Comparison of ENCODE assay signal across 11 cellular contexts in the genomic region with DNA sequence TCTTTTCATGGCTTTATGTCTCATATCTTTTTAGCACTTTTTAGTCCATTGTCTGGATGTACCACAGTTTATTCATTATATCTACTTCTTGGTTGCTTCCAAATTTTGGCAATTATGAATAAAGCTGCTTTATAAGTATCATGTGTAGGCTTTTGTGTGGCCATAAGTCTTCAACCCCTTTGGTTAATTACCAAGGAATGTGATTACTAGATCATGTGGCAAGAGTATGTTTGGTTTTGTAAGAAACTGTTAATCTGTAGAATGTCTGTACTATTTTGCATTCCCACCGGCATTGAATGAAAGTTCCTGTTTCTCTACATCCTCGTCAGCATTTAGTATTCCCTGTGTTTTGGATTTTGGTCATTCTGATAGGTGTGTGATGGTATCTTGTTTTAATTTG.
"Had no signal": no experiment of that assay in that cellular context is flagged by ENCODE, and none has a peak within 500 bp of the region (broad histone marks: within the 10 kb centered on the region; RNA-seq: fewer than 3 reads in every experiment).

No MANE protein-coding gene starts in this region.

- FAIRE-seq: H1, H54 had no signal

- H3K4me3 Mint-ChIP-seq: GM23338, H9, HFFc6 had no signal

- H3K9ac ChIP-seq: GM23248 had no signal

- H3K36me3 ChIP-seq: HAP-1 had no signal

- H3K9me3 ChIP-seq: HAP-1 had no signal

- DNase-seq: GM23248, GOT3, H7, H9, HCEC 1CT, HFFc6 had no signal

- H3K27ac Mint-ChIP-seq: GM23338, H9, HFFc6 had no signal

- H3K27ac ChIP-seq: GM23248 had no signal

- H3K4me1 ChIP-seq: HAP-1 had no signal

- H3K4me3 ChIP-seq: GM23248, GM23338, HAP-1 had no signal

- H2AFZ ChIP-seq: GM23248, GM23338 had no signal

- ATAC-seq: GM23338, HCT116 had no signal

- H3K4me2 ChIP-seq: GM23338 had no signal

- H3K9me3 Mint-ChIP-seq: HFFc6 had no signal
